ENCODE assay signal across 2 cellular contexts in genomic region chr3:53473422-53473821, GRCh38.
TF ChIP-seq lines count a peak whose summit lies in the region.

No MANE protein-coding gene starts in this region.

TF ChIP-seq in HepG2, 621 proteins besides CTCF, POLR2A, EP300 and RAD21 (continues in another document):
- TF ChIP-seq HNF4G (IDR thresholded peaks at IDR 0.05; ENCODE audit: borderline replicate concordance, low read depth, low read length), result no peak
- TF ChIP-seq HNF4G (CRISPR knock-in tag; IDR thresholded peaks at IDR 0.05; ENCODE audit: borderline replicate concordance, low read depth), result no peak
- TF ChIP-seq YEATS2 (CRISPR knock-in tag; IDR thresholded peaks at IDR 0.05; ENCODE audit: borderline replicate concordance), result no peak
- 0 out of 2 replicates have a peak, but pooled peaks have one; percentile 21 for TF ChIP-seq MAFG (CRISPR knock-in tag; IDR thresholded peaks at IDR 0.05)
- TF ChIP-seq ZNF780A (CRISPR knock-in tag; IDR thresholded peaks at IDR 0.05), result no peak
- no peak for TF ChIP-seq ZNF704 (CRISPR knock-in tag; IDR thresholded peaks at IDR 0.05; ENCODE audit: borderline replicate concordance)
- TF ChIP-seq UBTF (CRISPR knock-in tag; IDR thresholded peaks at IDR 0.05), result no peak
- no peak for TF ChIP-seq DNMT3B (CRISPR knock-in tag; conservative IDR thresholded peaks at IDR 0.05)
- peak; percentile 39; the same call in 1 of the 2 replicates for TF ChIP-seq ZNF574 (CRISPR knock-in tag; IDR thresholded peaks at IDR 0.05)
- TF ChIP-seq NFYB (CRISPR knock-in tag; IDR thresholded peaks at IDR 0.05), result no peak
- no peak for TF ChIP-seq CSRNP2 (CRISPR knock-in tag; conservative IDR thresholded peaks at IDR 0.05; ENCODE audit: low read depth)
- TF ChIP-seq KMT2A (CRISPR knock-in tag; IDR thresholded peaks at IDR 0.05), result no peak
- TF ChIP-seq E2F5 (CRISPR knock-in tag; conservative IDR thresholded peaks at IDR 0.05), result no peak
- no peak for TF ChIP-seq ZNF101 (CRISPR knock-in tag; IDR thresholded peaks at IDR 0.05; ENCODE audit: borderline replicate concordance, low read depth)

TF ChIP-seq in WTC11, 78 proteins besides CTCF, POLR2A, EP300 and RAD21 (continued from another document):
- TF ChIP-seq ATF6 (CRISPR knock-in tag; IDR thresholded peaks at IDR 0.05) (no peak), TEAD1 (CRISPR knock-in tag; IDR thresholded peaks at IDR 0.05) (no peak), GABPB1 (CRISPR knock-in tag; IDR thresholded peaks at IDR 0.05) (no peak), ZNF671 (CRISPR knock-in tag; IDR thresholded peaks at IDR 0.05) (no peak), ZNF416 (CRISPR knock-in tag; IDR thresholded peaks at IDR 0.05) (no peak), FOXJ3 (CRISPR knock-in tag; IDR thresholded peaks at IDR 0.05; ENCODE audit: borderline replicate concordance) (no peak), ZNF281 (CRISPR knock-in tag; IDR thresholded peaks at IDR 0.05) (no peak), ZMAT4 (CRISPR knock-in tag; IDR thresholded peaks at IDR 0.05) (no peak), ZSCAN18 (CRISPR knock-in tag; IDR thresholded peaks at IDR 0.05) (no peak), ESRRA (CRISPR knock-in tag; IDR thresholded peaks at IDR 0.05; ENCODE audit: borderline replicate concordance) (no peak), ARID4B (CRISPR knock-in tag; IDR thresholded peaks at IDR 0.05; ENCODE audit: borderline replicate concordance) (no peak), ATF2 (CRISPR knock-in tag; IDR thresholded peaks at IDR 0.05; ENCODE audit: borderline replicate concordance, low read depth) (no peak), GRHL2 (CRISPR knock-in tag; IDR thresholded peaks at IDR 0.05; ENCODE audit: insufficient replicate concordance, severe bottlenecking) (no peak), NR2C2 (CRISPR knock-in tag; IDR thresholded peaks at IDR 0.05) (no peak), CBFB (CRISPR knock-in tag; IDR thresholded peaks at IDR 0.05; ENCODE audit: low read depth) (no peak)
